In the genomic region with DNA sequence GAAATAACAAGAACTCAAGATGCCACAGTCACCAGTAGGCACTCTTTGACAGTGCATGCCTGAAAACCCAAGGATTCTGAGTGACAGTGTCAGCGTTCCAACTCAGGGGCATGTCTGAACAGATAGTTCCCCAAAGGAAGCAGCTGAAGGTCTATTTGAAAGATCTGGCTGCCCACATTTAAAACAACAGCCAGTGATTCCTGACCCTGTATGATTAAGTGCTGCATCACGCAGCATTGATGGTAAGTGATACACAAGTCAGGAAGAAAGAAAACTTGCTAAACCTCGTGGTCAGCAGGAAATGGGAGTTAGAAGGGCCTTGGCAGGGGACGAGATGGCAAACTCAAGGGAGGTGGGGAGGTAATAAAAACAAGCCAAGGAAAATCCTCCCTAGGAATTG, we compare ENCODE assay signal across 1 cellular context.
TF ChIP-seq lines count a peak whose summit lies in the region.

No MANE protein-coding gene starts in this region.

TF ChIP-seq in SK-N-SH, 30 proteins besides CTCF, POLR2A, EP300 and RAD21 (continued from another document):
- TF ChIP-seq, protein P1, sequence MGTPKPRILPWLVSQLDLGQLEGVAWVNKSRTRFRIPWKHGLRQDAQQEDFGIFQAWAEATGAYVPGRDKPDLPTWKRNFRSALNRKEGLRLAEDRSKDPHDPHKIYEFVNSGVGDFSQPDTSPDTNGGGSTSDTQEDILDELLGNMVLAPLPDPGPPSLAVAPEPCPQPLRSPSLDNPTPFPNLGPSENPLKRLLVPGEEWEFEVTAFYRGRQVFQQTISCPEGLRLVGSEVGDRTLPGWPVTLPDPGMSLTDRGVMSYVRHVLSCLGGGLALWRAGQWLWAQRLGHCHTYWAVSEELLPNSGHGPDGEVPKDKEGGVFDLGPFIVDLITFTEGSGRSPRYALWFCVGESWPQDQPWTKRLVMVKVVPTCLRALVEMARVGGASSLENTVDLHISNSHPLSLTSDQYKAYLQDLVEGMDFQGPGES (IDR thresholded peaks at IDR 0.05; ENCODE audit: low read depth, low read length), result no peak
- TF ChIP-seq ELF1 (IDR thresholded peaks at IDR 0.05) (no peak), MEF2A (IDR thresholded peaks at IDR 0.05; ENCODE audit: borderline replicate concordance, low read depth) (no peak), TCF12 (IDR thresholded peaks at IDR 0.05) (no peak), GATA2 (CRISPR knock-in tag; IDR thresholded peaks at IDR 0.05) (no peak), RXRA (IDR thresholded peaks at IDR 0.05; ENCODE audit: borderline replicate concordance, low read depth) (no peak), FOXJ3 (CRISPR knock-in tag; IDR thresholded peaks at IDR 0.05) (no peak), SMC3 (IDR thresholded peaks at IDR 0.05; ENCODE audit: low read depth, low read length) (no peak), CHD2 (IDR thresholded peaks at IDR 0.05; ENCODE audit: low read length, partially characterized antibody) (no peak), JUND (IDR thresholded peaks at IDR 0.05) (no peak), EZH2phosphoT487 (IDR thresholded peaks at IDR 0.05; ENCODE audit: borderline replicate concordance, low read depth) (no peak)
- TF ChIP-seq, protein P2, sequence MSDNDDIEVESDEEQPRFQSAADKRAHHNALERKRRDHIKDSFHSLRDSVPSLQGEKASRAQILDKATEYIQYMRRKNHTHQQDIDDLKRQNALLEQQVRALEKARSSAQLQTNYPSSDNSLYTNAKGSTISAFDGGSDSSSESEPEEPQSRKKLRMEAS (IDR thresholded peaks at IDR 0.05; ENCODE audit: low read depth), result no peak
- TF ChIP-seq, protein P3, sequence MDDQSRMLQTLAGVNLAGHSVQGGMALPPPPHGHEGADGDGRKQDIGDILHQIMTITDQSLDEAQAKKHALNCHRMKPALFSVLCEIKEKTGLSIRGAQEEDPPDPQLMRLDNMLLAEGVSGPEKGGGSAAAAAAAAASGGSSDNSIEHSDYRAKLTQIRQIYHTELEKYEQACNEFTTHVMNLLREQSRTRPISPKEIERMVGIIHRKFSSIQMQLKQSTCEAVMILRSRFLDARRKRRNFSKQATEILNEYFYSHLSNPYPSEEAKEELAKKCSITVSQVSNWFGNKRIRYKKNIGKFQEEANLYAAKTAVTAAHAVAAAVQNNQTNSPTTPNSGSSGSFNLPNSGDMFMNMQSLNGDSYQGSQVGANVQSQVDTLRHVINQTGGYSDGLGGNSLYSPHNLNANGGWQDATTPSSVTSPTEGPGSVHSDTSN (IDR thresholded peaks at IDR 0.05), result no peak
- TF ChIP-seq, protein P4, sequence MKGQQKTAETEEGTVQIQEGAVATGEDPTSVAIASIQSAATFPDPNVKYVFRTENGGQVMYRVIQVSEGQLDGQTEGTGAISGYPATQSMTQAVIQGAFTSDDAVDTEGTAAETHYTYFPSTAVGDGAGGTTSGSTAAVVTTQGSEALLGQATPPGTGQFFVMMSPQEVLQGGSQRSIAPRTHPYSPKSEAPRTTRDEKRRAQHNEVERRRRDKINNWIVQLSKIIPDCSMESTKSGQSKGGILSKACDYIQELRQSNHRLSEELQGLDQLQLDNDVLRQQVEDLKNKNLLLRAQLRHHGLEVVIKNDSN (IDR thresholded peaks at IDR 0.05; ENCODE audit: borderline replicate concordance, low read depth), result no peak
- TF ChIP-seq, protein P5, sequence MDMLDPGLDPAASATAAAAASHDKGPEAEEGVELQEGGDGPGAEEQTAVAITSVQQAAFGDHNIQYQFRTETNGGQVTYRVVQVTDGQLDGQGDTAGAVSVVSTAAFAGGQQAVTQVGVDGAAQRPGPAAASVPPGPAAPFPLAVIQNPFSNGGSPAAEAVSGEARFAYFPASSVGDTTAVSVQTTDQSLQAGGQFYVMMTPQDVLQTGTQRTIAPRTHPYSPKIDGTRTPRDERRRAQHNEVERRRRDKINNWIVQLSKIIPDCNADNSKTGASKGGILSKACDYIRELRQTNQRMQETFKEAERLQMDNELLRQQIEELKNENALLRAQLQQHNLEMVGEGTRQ (IDR thresholded peaks at IDR 0.05; ENCODE audit: borderline replicate concordance, low read depth, low read length), result no peak
